22 cellular contexts compared by ENCODE assay signal in genomic region chr18:25923193-25923592, GRCh38.
"Had no signal": no experiment of that assay in that cellular context is flagged by ENCODE, and none has a peak within 500 bp of the region (broad histone marks: within the 10 kb centered on the region; RNA-seq: fewer than 3 reads in every experiment).

No MANE protein-coding gene starts in this region.

- H3K4me1 ChIP-seq: Peyer's patch, SJCRH30 had no signal

- DNase-seq: NCI-H1092, NCI-H1105 treated with DMSO at 0.1 percent for 48 hours, NCI-H1417 treated with DMSO at 0.1 percent for 48 hours, NCI-H146, NCI-H1694 treated with DMSO at 0.1 percent for 48 hours, NCI-H1930, NCI-H2081, NCI-H2107, NCI-H226, NCI-H446, NCI-H510A, NCI-H524 treated with DMSO at 0.1 percent for 48 hours, NCI-H69, NCI-H774, OCI-M1, PC-9, Peyer's patch, SHP77 treated with DMSO at 0.1 percent for 48 hours, SJCRH30 had no signal

- H3K27ac ChIP-seq: KMS-11, PC-9, Peyer's patch, SJCRH30 had no signal

- H3K4me2 ChIP-seq: KMS-11, PC-9 had no signal

- ATAC-seq: Right ventricle myocardium inferior, SK-N-SH treated with all-trans-retinoic acid at 6 μM for 48 hours had no signal

- H3K9ac ChIP-seq: KMS-11 had no signal

- H2AFZ ChIP-seq: PC-9 had no signal

- H3K27me3 ChIP-seq: Peyer's patch, SJCRH30 had no signal

- H3K4me3 ChIP-seq: PC-9, Peyer's patch, SJCRH30 had no signal

- H3K9me3 ChIP-seq: Peyer's patch, SJCRH30 had no signal

- H3K36me3 ChIP-seq: Peyer's patch, SJCRH30 had no signal
